14 cellular contexts compared by ENCODE assay signal in genomic region chr4:99844048-99844447, GRCh38. TPM values are rescaled to one million over a fixed set of nuclear protein-coding genes. Genes with fewer than 3 reads are reported as not detected.
"Had no signal": no experiment of that assay in that cellular context is flagged by ENCODE, and none has a peak within 500 bp of the region (broad histone marks: within the 10 kb centered on the region; RNA-seq: fewer than 3 reads in every experiment).

No MANE protein-coding gene starts in this region.

- H3K9me3 Mint-ChIP-seq: activated T-cell treated with anti-CD3 and anti-CD28 coated beads, Interleukin-2, amount 50 U/mL, for 24 hours; natural killer cell had no signal

- H3K4me3 Mint-ChIP-seq: activated T-cell treated with anti-CD3 and anti-CD28 coated beads, Interleukin-2, amount 50 U/mL, for 24 hours; natural killer cell had no signal

- H3K4me3 ChIP-seq: esophagus squamous epithelium, stomach, thoracic aorta had no signal

- H3K4me1 ChIP-seq: esophagus squamous epithelium, stomach had no signal

- H3K27ac ChIP-seq: esophagus squamous epithelium, stomach, thoracic aorta, WERI-Rb-1 had no signal

- H3K36me3 Mint-ChIP-seq: natural killer cell had no signal

- DNase-seq: activated CD4-positive, alpha-beta T cell treated with anti-CD3 and anti-CD28 coated beads, Interleukin-2, amount 50 U/mL, for 1 hour; activated effector memory CD4-positive, alpha-beta T cell treated with anti-CD3 and anti-CD28 coated beads, Interleukin-2, amount 50 U/mL, for 16 hours; activated T-cell treated with anti-CD3 and anti-CD28 coated beads, Interleukin-2, amount 50 U/mL, for 24 hours; esophagus squamous epithelium; foreskin fibroblast; natural killer cell; stimulated activated CD4-positive, alpha-beta T cell treated with anti-CD3 and anti-CD28 coated beads, Interleukin-4, amount 100 ng/mL, for 1 hour; stimulated activated CD8-positive, alpha-beta memory T cell treated with anti-CD3 and anti-CD28 coated beads, Interleukin-4, amount 100 ng/mL, for 48 hours; stomach; T1000; WERI-Rb-1 had no signal

- H3K27ac Mint-ChIP-seq: activated T-cell treated with anti-CD3 and anti-CD28 coated beads, Interleukin-2, amount 50 U/mL, for 24 hours; natural killer cell had no signal

- H3K9me3 ChIP-seq: esophagus squamous epithelium, stomach, thoracic aorta had no signal

- H3K4me1 Mint-ChIP-seq: natural killer cell had no signal

- H3K27me3 ChIP-seq: esophagus squamous epithelium, stomach had no signal

- H3K27me3 Mint-ChIP-seq: activated T-cell treated with anti-CD3 and anti-CD28 coated beads, Interleukin-2, amount 50 U/mL, for 24 hours had no signal

- ATAC-seq: natural killer cell had no signal

- H3K36me3 ChIP-seq: stomach, thoracic aorta, WERI-Rb-1 had no signal

RNA-seq across cellular contexts. Expression of gene DAPP1, which starts 27.4 kb away (rescaled TPM):
- total RNA-seq: lung microvascular endothelial cell, osteocyte had no signal
